In genomic region chr17:39748444-39749034, GRCh38 we compare ENCODE assay signal across 3 cellular contexts.
TF ChIP-seq lines count a peak whose summit lies in the region.
"Not testable (repeated sequence)": the region's sequence is repeated elsewhere in the genome, so short reads cannot be mapped to it uniquely, and the experiment has no call there.

No MANE protein-coding gene starts in this region.

TF ChIP-seq in IMR-90, 13 proteins besides CTCF, POLR2A, EP300 and RAD21:
- 0 out of 2 replicates have a peak, but pooled peaks have one; percentile 22 for TF ChIP-seq CEBPB (IDR thresholded peaks at IDR 0.05; ENCODE audit: low read depth, low read length)
TF ChIP-seq in IMR-90: peak in this region for 1; not testable (repeated sequence) for 12.

TF ChIP-seq in K562, 482 proteins besides CTCF, POLR2A, EP300 and RAD21:
- TF ChIP-seq CEBPB (tag; IDR thresholded peaks at IDR 0.05): peak; percentile 57
- not testable (repeated sequence) for TF ChIP-seq CEBPG (CRISPR knock-in tag; IDR thresholded peaks at IDR 0.05)
- 0 out of 4 replicates have a peak, but pooled peaks of 1 of the 2 experiments have one; percentile 13 for TF ChIP-seq CEBPG (tag; conservative IDR thresholded peaks at IDR 0.05 in 1 of 2, IDR thresholded peaks at IDR 0.05 in 1 of 2)

TF ChIP-seq in HepG2, 621 proteins besides CTCF, POLR2A, EP300 and RAD21:
- TF ChIP-seq ZBTB33 (CRISPR knock-in tag; IDR thresholded peaks at IDR 0.05) (peak; percentile 36; the same call in 1 of the 2 replicates), RARA (CRISPR knock-in tag; IDR thresholded peaks at IDR 0.05) (peak; percentile 80), NR2F1 (CRISPR knock-in tag; IDR thresholded peaks at IDR 0.05) (0 out of 4 replicates have a peak, but pooled peaks of 1 of the 2 experiments have one; percentile 14), NR2C2 (CRISPR knock-in tag; IDR thresholded peaks at IDR 0.05; ENCODE audit: borderline replicate concordance) (0 out of 2 replicates have a peak, but pooled peaks have one; percentile 23), ZNF460 (CRISPR knock-in tag; IDR thresholded peaks at IDR 0.05; ENCODE audit: borderline replicate concordance) (peak; percentile 56; the same call in 1 of the 2 replicates), ZNF331 (CRISPR knock-in tag; IDR thresholded peaks at IDR 0.05) (peak; percentile 27; the same call in 1 of the 2 replicates), HIC2 (CRISPR knock-in tag; IDR thresholded peaks at IDR 0.05; ENCODE audit: low read depth) (peak; percentile 29; the same call in 1 of the 2 replicates), ZNF430 (CRISPR knock-in tag; IDR thresholded peaks at IDR 0.05) (0 out of 2 replicates have a peak, but pooled peaks have one; percentile 30), HNF4A (CRISPR knock-in tag; IDR thresholded peaks at IDR 0.05) (0 out of 2 replicates have a peak, but pooled peaks have one; percentile 11), POLR2G (IDR thresholded peaks at IDR 0.05; ENCODE audit: low read depth, low read length) (peak; percentile 37; the same call in 1 of the 2 replicates), ZNF501 (CRISPR knock-in tag; IDR thresholded peaks at IDR 0.05) (0 out of 2 replicates have a peak, but pooled peaks have one; percentile 37), CEBPG (CRISPR knock-in tag; IDR thresholded peaks at IDR 0.05) (peak; percentile 59; the same call in 1 of the 2 replicates), CEBPB (IDR thresholded peaks at IDR 0.05; ENCODE audit: borderline replicate concordance, low read depth, low read length) (peak; percentile 60), NR2F6 (IDR thresholded peaks at IDR 0.05) (peak; percentile 56), NR2F6 (CRISPR knock-in tag; IDR thresholded peaks at IDR 0.05) (peak; percentile 70), ZMYM2 (CRISPR knock-in tag; IDR thresholded peaks at IDR 0.05) (0 out of 2 replicates have a peak, but pooled peaks have one; percentile 24), RXRA (CRISPR knock-in tag; IDR thresholded peaks at IDR 0.05) (peak; percentile 53; the same call in 1 of the 2 replicates)
